ENCODE assay signal across 13 cellular contexts in the genomic region with DNA sequence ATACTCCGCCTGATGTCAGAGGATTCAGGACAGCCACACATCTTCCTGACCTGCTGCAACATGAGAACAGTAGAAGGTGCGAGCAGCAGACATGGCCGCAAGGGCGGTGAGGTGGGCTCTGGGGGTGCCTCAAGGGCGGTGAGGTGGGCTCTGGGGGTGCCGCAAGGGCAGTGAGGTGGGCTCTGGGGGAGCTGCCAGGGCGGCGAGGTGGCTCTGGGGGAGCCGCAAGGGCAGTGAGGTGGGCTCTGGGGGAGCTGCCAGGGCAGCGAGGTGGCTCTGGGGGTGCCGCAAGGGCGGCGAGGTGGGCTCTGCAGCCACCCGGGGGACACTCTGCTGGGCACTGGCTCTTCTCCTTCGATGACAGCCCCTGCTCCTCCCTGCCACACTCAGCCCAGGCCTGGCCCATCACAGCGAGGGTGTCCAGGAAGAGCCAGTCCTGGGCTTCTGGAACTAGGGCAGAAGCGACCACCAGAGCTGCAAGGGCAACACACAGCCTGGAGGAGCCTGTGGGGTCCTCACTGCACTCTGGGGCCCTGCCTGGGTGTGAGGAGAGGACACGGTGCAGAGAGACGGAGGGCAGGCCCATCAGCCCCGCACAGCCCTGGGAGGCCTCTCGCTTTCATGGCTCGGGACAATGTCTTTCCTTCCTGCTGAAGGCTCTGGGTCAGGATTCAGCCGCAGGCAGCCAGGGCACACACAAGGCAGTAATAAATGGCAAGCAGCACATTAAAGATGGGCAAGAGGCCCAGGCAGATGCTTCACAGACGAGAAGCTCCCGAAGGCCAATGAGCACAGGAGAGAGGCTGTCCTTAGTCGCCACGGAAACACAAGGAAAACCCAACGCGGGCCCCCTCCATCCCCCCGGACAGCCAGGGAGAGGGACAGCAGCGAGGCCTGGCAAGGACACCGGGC. TPM values are rescaled to one million over a fixed set of nuclear protein-coding genes. Genes with fewer than 3 reads are reported as not detected.
DNase-seq lines count a peak whose midpoint lies in the region; ATAC-seq and TF ChIP-seq lines count a peak whose summit lies in the region.
"Had no signal": no experiment of that assay in that cellular context is flagged by ENCODE, and none has a peak within 500 bp of the region (broad histone marks: within the 10 kb centered on the region; RNA-seq: fewer than 3 reads in every experiment).

No MANE protein-coding gene starts in this region.

- ATAC-seq in GM18868 (IDR thresholded peaks at IDR 0.05; ENCODE audit: unreplicated experiment) = no peak
- ATAC-seq: naive thymus-derived CD4-positive, alpha-beta T cell had no signal

- CTCF ChIA-PET in AG04450 (lab: Charles Lee) = no interaction called here

- POLR2A ChIA-PET in AG04450 (lab: Yijun Ruan, JAX) = no interaction called here

- H3K4me3 ChIP-seq in AG04450 (ENCODE audit: low read depth, low read length) = no peak overlapping the region
- H3K4me3 ChIP-seq: ascending aorta, vagina had no signal

- no peak for TF ChIP-seq CTCF in AG04450 (IDR thresholded peaks at IDR 0.05; ENCODE audit: low read depth, low read length)

- no peak for DNase-seq in AG04450 (ENCODE audit: low read depth, low spot score)
- DNase-seq in GM04503 (ENCODE audit: low read depth) = peak; percentile 33
- peak; percentile 25 for DNase-seq in astrocyte of the hippocampus (ENCODE audit: low read depth, low spot score)
- DNase-seq in AML-193 (lab: John Stamatoyannopoulos, UW) = no peak
- DNase-seq in stimulated activated CD4-positive, alpha-beta T cell treated with anti-CD3 and anti-CD28 coated beads, Interleukin-4, amount 100 ng/mL, for 4 hours = no peak
- no peak for DNase-seq in activated T-cell treated with anti-CD3 and anti-CD28 coated beads for 4 hours
- DNase-seq: CD4-positive, alpha-beta T cell; erythroblast; naive thymus-derived CD4-positive, alpha-beta T cell had no signal

- H3K9me3 ChIP-seq in AG04450 (ENCODE audit: control insufficient read depth, insufficient read depth, low read length) = no peaks in the 10 kb centered on the region; the same call in 1 of the 2 replicates
- H3K9me3 ChIP-seq: ascending aorta, vagina had no signal

- H3K27me3 ChIP-seq in AG04450 (ENCODE audit: control insufficient read depth, insufficient read depth, low read length) (no peaks in the 10 kb centered on the region), layer of hippocampus (ENCODE audit: control insufficient read depth, insufficient read depth, low read length) (no peaks in the 10 kb centered on the region)
- H3K27me3 ChIP-seq: ascending aorta, vagina had no signal

- H3K27ac ChIP-seq in AG04450 (ENCODE audit: low read depth, low read length) = peak overlapping the region; percentile 52
- H3K27ac ChIP-seq in layer of hippocampus (ENCODE audit: low read depth, low read length) = peak overlapping the region; percentile 20
- H3K27ac ChIP-seq: ascending aorta, vagina had no signal

RNA-seq across cellular contexts. Expression of a gene that starts 42.5 kb away (rescaled TPM):
- 5.0 and 5.3 TPM in 2 replicates for polyA plus RNA-seq in AG04450 (2011; rRNA removed)
- polyA minus RNA-seq in AG04450 (2011; rRNA and poly(A)+ RNA removed) = 4.3 and 6.5 TPM in 2 replicates

Comparison
In these comparisons a context has a peak if more than half of its experiments do, and no peak if none do; other contexts are left out.
1. DNase-seq: peak in GM04503 (single experiment) and astrocyte of the hippocampus (single experiment); none in AG04450 (single experiment), AML-193 (0 of 2), stimulated activated CD4-positive, alpha-beta T cell treated with anti-CD3 and anti-CD28 coated beads, Interleukin-4, amount 100 ng/mL, for 4 hours (0 of 2) and activated T-cell treated with anti-CD3 and anti-CD28 coated beads for 4 hours (single experiment).